ENCODE assay signal across 11 cellular contexts in the genomic region with DNA sequence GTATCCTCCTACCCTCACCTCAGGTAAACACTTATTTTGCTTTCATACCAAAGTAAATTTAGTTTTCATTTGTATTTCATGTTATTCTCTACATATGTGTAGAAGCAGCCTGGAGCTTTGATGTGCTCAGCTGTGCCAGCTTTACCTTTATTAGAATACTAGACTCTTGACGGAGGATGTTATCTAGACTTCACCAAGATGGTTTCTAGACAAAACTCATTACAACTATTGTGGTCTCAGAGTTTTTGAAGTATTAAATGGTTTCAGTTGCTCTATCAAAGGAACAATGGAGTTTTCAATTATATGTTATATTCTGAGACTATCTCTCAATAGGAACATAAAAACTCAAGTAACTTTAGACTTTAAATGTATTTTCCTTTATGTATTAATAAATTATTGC. TPM values are rescaled to one million over a fixed set of nuclear protein-coding genes. Genes with fewer than 3 reads are reported as not detected.
A peak's percentile ranks its signal among the peaks of the same experiment; 100 is the strongest.
DNase-seq lines count a peak whose midpoint lies in the region; ATAC-seq and TF ChIP-seq lines count a peak whose summit lies in the region.
"Had no signal": no experiment of that assay in that cellular context is flagged by ENCODE, and none has a peak within 500 bp of the region (broad histone marks: within the 10 kb centered on the region; RNA-seq: fewer than 3 reads in every experiment).

No MANE protein-coding gene starts in this region.

- no peaks in the 10 kb centered on the region for H3K36me3 ChIP-seq in CD4-positive, alpha-beta memory T cell (ENCODE audit: insufficient read depth, low read length)

- no peak for TF ChIP-seq CTCF in foreskin keratinocyte (conservative IDR thresholded peaks at IDR 0.05)

- POLR2A ChIA-PET in CD4-positive, alpha-beta memory T cell (lab: Charles Lee; ENCODE audit: partially characterized antibody): interaction anchor here (1.1 to 2.1 kb wide), 3 partner anchors 13 to 59 kb away, joined by 3 to 7 read pairs (median 6); no protein-coding TSS in a partner anchor

- peak overlapping the region in 1 of 2 donors; percentile 17 for H3K4me3 ChIP-seq in CD4-positive, alpha-beta memory T cell (ENCODE audit: low read length in 2 of 2)

- peaks cover 42 to 69% (median 53%) of the 10 kb centered on the region in 4 donors for H3K4me1 Mint-ChIP-seq in CD4-positive, alpha-beta memory T cell
- H3K4me1 Mint-ChIP-seq in activated T-helper 2 cell treated with anti-CD3 and anti-CD28 coated beads, Interferon-gamma antibody, Interleukin-2, Interleukin-4, amounts not matched to agents 10 μg/mL and 5 μg/mL and 100 μg/mL, durations not matched to agents 14 hours and 24 hours and 36 hours (ENCODE audit: low read depth): peaks cover 63% of the 10 kb centered on the region

- H3K27ac Mint-ChIP-seq in CD4-positive, alpha-beta memory T cell: peak overlapping the region; percentile 80 to 94 (median 93)
- peak overlapping the region; percentile 94 for H3K27ac Mint-ChIP-seq in activated T-helper 2 cell treated with anti-CD3 and anti-CD28 coated beads, Interferon-gamma antibody, Interleukin-2, Interleukin-4, amounts not matched to agents 10 μg/mL and 5 μg/mL and 100 μg/mL, durations not matched to agents 14 hours and 24 hours and 36 hours

- peak; percentile 57 for ATAC-seq in GM19452 (IDR thresholded peaks at IDR 0.05; ENCODE audit: unreplicated experiment)
- ATAC-seq in HG03139 (IDR thresholded peaks at IDR 0.05; ENCODE audit: unreplicated experiment): peak; percentile 51
- no peak for ATAC-seq in foreskin keratinocyte

- H3K9me3 ChIP-seq in CD4-positive, alpha-beta memory T cell (ENCODE audit: control insufficient read depth in 1 of 2, low read length in 2 of 2): no peaks in the 10 kb centered on the region

- H3K4me1 ChIP-seq in CD4-positive, alpha-beta memory T cell (ENCODE audit: insufficient read depth, low read length): peaks cover 64% of the 10 kb centered on the region
- H3K4me1 ChIP-seq in foreskin keratinocyte: no peaks in the 10 kb centered on the region

- peaks cover 0 to 4% of the 10 kb centered on the region in 2 donors for H3K36me3 Mint-ChIP-seq in CD4-positive, alpha-beta memory T cell
- H3K36me3 Mint-ChIP-seq in activated T-helper 2 cell treated with anti-CD3 and anti-CD28 coated beads, Interferon-gamma antibody, Interleukin-2, Interleukin-4, amounts not matched to agents 10 μg/mL and 5 μg/mL and 100 μg/mL, durations not matched to agents 14 hours and 24 hours and 36 hours (ENCODE audit: low read depth): peaks cover 59% of the 10 kb centered on the region

- peak overlapping the region; percentile 39 to 86 (median 72) for H3K4me3 Mint-ChIP-seq in CD4-positive, alpha-beta memory T cell
- H3K4me3 Mint-ChIP-seq in activated T-helper 2 cell treated with anti-CD3 and anti-CD28 coated beads, Interferon-gamma antibody, Interleukin-2, Interleukin-4, amounts not matched to agents 10 μg/mL and 5 μg/mL and 100 μg/mL, durations not matched to agents 14 hours and 24 hours and 36 hours (ENCODE audit: low read depth): peak overlapping the region; percentile 58

- peak in 3 of 5 donors; percentile 24 to 46 (median 27) for DNase-seq in CD4-positive, alpha-beta memory T cell
- DNase-seq in activated T-helper 2 cell treated with anti-CD3 and anti-CD28 coated beads, Interferon-gamma antibody, Interleukin-2, Interleukin-4, amounts not matched to agents 10 μg/mL and 5 μg/mL and 100 μg/mL, durations not matched to agents 14 hours and 24 hours and 36 hours (ENCODE audit: low spot score): no peak
- DNase-seq in NOMO-1 treated with dmso at 0.1 percent for 144 hours (lab: John Stamatoyannopoulos, UW; ENCODE audit: unreplicated experiment) (no peak), D341Med (ENCODE audit: low spot score) (no peak), NCI-H1048 (lab: John Stamatoyannopoulos, UW) (no peak), foreskin keratinocyte (no peak)

- CTCF ChIA-PET in CD4-positive, alpha-beta memory T cell (lab: Charles Lee; ENCODE audit: partially characterized antibody): interaction anchor here (1.2 to 1.5 kb wide), 2 partner anchors 26 to 69 kb away, joined by 4 to 11 read pairs; no protein-coding TSS in a partner anchor

- peaks cover 0 to 2% (median 0%) of the 10 kb centered on the region in 8 donors for H3K9me3 Mint-ChIP-seq in CD4-positive, alpha-beta memory T cell
- H3K9me3 Mint-ChIP-seq in activated T-helper 2 cell treated with anti-CD3 and anti-CD28 coated beads, Interferon-gamma antibody, Interleukin-2, Interleukin-4, amounts not matched to agents 10 μg/mL and 5 μg/mL and 100 μg/mL, durations not matched to agents 14 hours and 24 hours and 36 hours: peaks cover 21% of the 10 kb centered on the region

- no peaks in the 10 kb centered on the region for H3K27me3 ChIP-seq in CD4-positive, alpha-beta memory T cell (ENCODE audit: insufficient read depth, low read length)
- peaks cover 39% of the 10 kb centered on the region for H3K27me3 ChIP-seq in foreskin keratinocyte

- H3K27me3 Mint-ChIP-seq in CD4-positive, alpha-beta memory T cell: no peaks in the 10 kb centered on the region
- H3K27me3 Mint-ChIP-seq in activated T-helper 2 cell treated with anti-CD3 and anti-CD28 coated beads, Interferon-gamma antibody, Interleukin-2, Interleukin-4, amounts not matched to agents 10 μg/mL and 5 μg/mL and 100 μg/mL, durations not matched to agents 14 hours and 24 hours and 36 hours (ENCODE audit: low read depth): peaks cover 3% of the 10 kb centered on the region

- intact Hi-C loops in CD4-positive, alpha-beta memory T cell (cut with micrococcal nuclease): loop anchor here (2.0 kb wide), 1 partner anchor 51 kb away; no protein-coding TSS in a partner anchor
- intact Hi-C loops in activated T-helper 2 cell treated with anti-CD3 and anti-CD28 coated beads, Interferon-gamma antibody, Interleukin-2, Interleukin-4, amounts not matched to agents 10 μg/mL and 5 μg/mL and 100 μg/mL, durations not matched to agents 14 hours and 24 hours and 36 hours (cut with micrococcal nuclease): loop anchor here (1.0 kb wide), 4 partner anchors 18 to 335 kb away; no protein-coding TSS in a partner anchor

- H3K27ac ChIP-seq in CD4-positive, alpha-beta memory T cell (ENCODE audit: low read depth, low read length): peak overlapping the region; percentile 25
- H3K27ac ChIP-seq in foreskin keratinocyte: no peak overlapping the region

RNA-seq across cellular contexts. Expression of gene IL18RAP, which starts 5.0 kb away (rescaled TPM):
- total RNA-seq in CD4-positive, alpha-beta memory T cell: 1 to 10 TPM; 4.2 to 6.5 TPM
- polyA plus RNA-seq in CD4-positive, alpha-beta memory T cell: 1 to 10 TPM in 1 of 2 donors, under 1 TPM in 1; 0.33 to 5.1 TPM
- 6.0 and 6.8 TPM in 2 replicates for total RNA-seq in activated T-helper 2 cell treated with anti-CD3 and anti-CD28 coated beads, Interferon-gamma antibody, Interleukin-2, Interleukin-4, amounts not matched to agents 10 μg/mL and 5 μg/mL and 100 μg/mL, durations not matched to agents 14 hours and 24 hours and 36 hours
- total RNA-seq in foreskin keratinocyte: not detected in 2 replicates
- polyA plus RNA-seq in foreskin keratinocyte: not detected in 2 replicates
- total RNA-seq: endothelial cell of umbilical vein, osteoblast had no signal
- polyA plus RNA-seq: BJ had no signal

RNA-seq across cellular contexts. Expression of gene SLC9A4, which starts 55.1 kb away (rescaled TPM):
- total RNA-seq in CD4-positive, alpha-beta memory T cell: under 1 TPM in 1 of 2 experiments, not detected in 1; 0.08 TPM
- polyA plus RNA-seq in CD4-positive, alpha-beta memory T cell: not detected
- 0.09 TPM in 2 replicates for total RNA-seq in activated T-helper 2 cell treated with anti-CD3 and anti-CD28 coated beads, Interferon-gamma antibody, Interleukin-2, Interleukin-4, amounts not matched to agents 10 μg/mL and 5 μg/mL and 100 μg/mL, durations not matched to agents 14 hours and 24 hours and 36 hours
- total RNA-seq in foreskin keratinocyte: not detected in 2 replicates
- polyA plus RNA-seq in foreskin keratinocyte: not detected in 2 replicates
- total RNA-seq: endothelial cell of umbilical vein, osteoblast had no signal
- polyA plus RNA-seq: BJ, endothelial cell of umbilical vein had no signal

Comparison
In these comparisons a context has a peak if more than half of its experiments do, and no peak if none do; other contexts are left out.
1. DNase-seq: peak in CD4-positive, alpha-beta memory T cell (3 of 5); none in activated T-helper 2 cell treated with anti-CD3 and anti-CD28 coated beads, Interferon-gamma antibody, Interleukin-2, Interleukin-4, amounts not matched to agents 10 μg/mL and 5 μg/mL and 100 μg/mL, durations not matched to agents 14 hours and 24 hours and 36 hours (single experiment), NOMO-1 treated with dmso at 0.1 percent for 144 hours (single experiment), D341Med (single experiment), NCI-H1048 (single experiment) and foreskin keratinocyte (0 of 2).